ENCODE assay signal across 16 cellular contexts in genomic region chr10:44102726-44103255, GRCh38.
DNase-seq lines count a peak whose midpoint lies in the region; ATAC-seq and FAIRE-seq lines count a peak whose summit lies in the region.
"Had no signal": no experiment of that assay in that cellular context is flagged by ENCODE, and none has a peak within 500 bp of the region (broad histone marks: within the 10 kb centered on the region; RNA-seq: fewer than 3 reads in every experiment).

No MANE protein-coding gene starts in this region.

- peak; percentile 15 for DNase-seq in ELR (ENCODE audit: low read depth)
- peak; percentile 37 for DNase-seq in HTR-8/SVneo (ENCODE audit: insufficient read length, low spot score)
- DNase-seq in mesendoderm, result peak; percentile 79
- no peak for DNase-seq in DMS 273 treated with DMSO at 0.1 percent for 48 hours (lab: John Stamatoyannopoulos, UW)
- no peak for DNase-seq in OCI-M1 (lab: John Stamatoyannopoulos, UW)
- DNase-seq in AG08395 (ENCODE audit: low spot score), result no peak
- DNase-seq: CD8-positive, alpha-beta memory T cell; NCI-H187; NCI-H226; NCI-H524 treated with DMSO at 0.1 percent for 48 hours; Peyer's patch; SHP77 had no signal

- H3K79me2 ChIP-seq in mesendoderm (ENCODE audit: control insufficient read depth, insufficient read depth, low read length), result no peaks in the 10 kb centered on the region

- H2BK120ac ChIP-seq in mesendoderm (ENCODE audit: low read depth, low read length), result no peak overlapping the region

- H2AK5ac ChIP-seq in mesendoderm (ENCODE audit: low read length), result no peak overlapping the region

- FAIRE-seq in HTR-8/SVneo (lab: Jason Lieb, UNC), result no peak
- FAIRE-seq: D721Med, GM18507 had no signal

- H4K5ac ChIP-seq in mesendoderm (ENCODE audit: low read length), result peak overlapping the region; percentile 81

- no peak overlapping the region for H3K4me3 ChIP-seq in mesendoderm (ENCODE audit: low read length)
- H3K4me3 ChIP-seq: BLaER1 treated with 17β-estradiol and CSF1 and Interleukin-3, amounts not matched to agents 10 nM and 100 nM; Peyer's patch had no signal

- H2BK15ac ChIP-seq in mesendoderm (replicated peaks; ENCODE audit: low read depth), result no peak overlapping the region

- H3K18ac ChIP-seq in mesendoderm (ENCODE audit: low read length), result peak overlapping the region; percentile 62

- no peak overlapping the region for H3K23ac ChIP-seq in mesendoderm (ENCODE audit: low read length)

- no CpG with 5 or more reads among the region's 5 CpGs for WGBS in mesendoderm (ENCODE audit: extremely low coverage, insufficient coverage, low lambda C conversion rate)

- no peak for ATAC-seq in HG02885 (IDR thresholded peaks at IDR 0.05; ENCODE audit: poor library complexity, unreplicated experiment)

- peak overlapping the region; percentile 20 for H2BK5ac ChIP-seq in mesendoderm (ENCODE audit: low read length)

- H3K27ac ChIP-seq in mesendoderm (ENCODE audit: low read depth, low read length), result no peak overlapping the region
- H3K27ac ChIP-seq: BLaER1 treated with 17β-estradiol and CSF1 and Interleukin-3, amounts not matched to agents 10 nM and 100 nM; Peyer's patch had no signal

- H3K79me1 ChIP-seq in mesendoderm (ENCODE audit: low read length), result no peaks in the 10 kb centered on the region

- H3K9ac ChIP-seq in mesendoderm (ENCODE audit: low read length), result no peak overlapping the region
- H3K9ac ChIP-seq: BLaER1 treated with 17β-estradiol and CSF1 and Interleukin-3, amounts not matched to agents 10 nM and 100 nM had no signal

- no peak overlapping the region for H3K4me2 ChIP-seq in mesendoderm (ENCODE audit: low read length)
- H3K4me2 ChIP-seq: BLaER1 treated with 17β-estradiol and CSF1 and Interleukin-3, amounts not matched to agents 10 nM and 100 nM had no signal

- peak overlapping the region; percentile 34 for H3K56ac ChIP-seq in mesendoderm (ENCODE audit: low read length)

- H4K8ac ChIP-seq in mesendoderm (ENCODE audit: low read depth, low read length), result no peak overlapping the region

- H3K4ac ChIP-seq in mesendoderm (ENCODE audit: low read depth, low read length), result no peak overlapping the region

- no peaks in the 10 kb centered on the region for H3K27me3 ChIP-seq in mesendoderm (ENCODE audit: insufficient read depth, low read length, poor library complexity)
- H3K27me3 ChIP-seq: BLaER1 treated with 17β-estradiol and CSF1 and Interleukin-3, amounts not matched to agents 10 nM and 100 nM; Peyer's patch had no signal

- no peaks in the 10 kb centered on the region for H3K36me3 ChIP-seq in mesendoderm (ENCODE audit: control insufficient read depth, insufficient read depth, low read length)
- H3K36me3 ChIP-seq: BLaER1 treated with 17β-estradiol and CSF1 and Interleukin-3, amounts not matched to agents 10 nM and 100 nM; Peyer's patch had no signal

- H3K4me1 ChIP-seq in mesendoderm (ENCODE audit: control insufficient read depth, low read depth, low read length), result peaks cover 6% of the 10 kb centered on the region
- H3K4me1 ChIP-seq: BLaER1 treated with 17β-estradiol and CSF1 and Interleukin-3, amounts not matched to agents 10 nM and 100 nM; Peyer's patch had no signal

Comparison
In these comparisons a context has a peak if more than half of its experiments do, and no peak if none do; other contexts are left out.
1. DNase-seq: peak in ELR (single experiment), HTR-8/SVneo (single experiment) and mesendoderm (single experiment); none in DMS 273 treated with DMSO at 0.1 percent for 48 hours (single experiment), OCI-M1 (single experiment) and AG08395 (single experiment).